ENCODE assay signal across 11 cellular contexts in the genomic region with DNA sequence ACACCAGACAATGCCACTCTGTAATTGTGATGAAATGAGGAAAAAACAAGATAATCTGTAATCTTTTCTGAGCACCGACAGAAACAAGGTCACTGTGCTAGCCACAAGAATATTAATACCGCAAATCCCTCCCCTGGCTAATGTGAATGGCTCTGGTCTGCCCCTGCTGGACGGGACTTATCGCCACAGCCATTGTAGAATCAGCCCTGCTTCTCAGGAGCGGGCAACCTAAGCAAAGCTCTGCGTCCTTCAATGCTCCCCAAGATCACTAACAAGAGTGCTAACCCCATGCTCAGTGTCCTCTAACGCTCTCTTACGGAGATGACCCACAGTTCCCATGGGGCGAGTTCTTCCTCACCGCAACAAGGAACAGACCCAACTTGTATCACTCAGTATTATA. TPM values are rescaled to one million over a fixed set of nuclear protein-coding genes. Genes with fewer than 3 reads are reported as not detected.
DNase-seq lines count a peak whose midpoint lies in the region; ATAC-seq and TF ChIP-seq lines count a peak whose summit lies in the region.
"Had no signal": no experiment of that assay in that cellular context is flagged by ENCODE, and none has a peak within 500 bp of the region (broad histone marks: within the 10 kb centered on the region; RNA-seq: fewer than 3 reads in every experiment).

No MANE protein-coding gene starts in this region.

- H3K18ac ChIP-seq in IMR-90 (ENCODE audit: low read depth, low read length): no peak overlapping the region

- no peak overlapping the region for H2AK9ac ChIP-seq in IMR-90 (replicated peaks; ENCODE audit: low read depth, low read length, poor library complexity)

- H3K79me1 ChIP-seq in IMR-90 (ENCODE audit: low read depth in 1 of 2, low read length in 2 of 2): no peaks in the 10 kb centered on the region

- no peaks in the 10 kb centered on the region for H3K79me2 ChIP-seq in osteoblast (ENCODE audit: insufficient read depth, low read length)

- TF ChIP-seq CTCF in IMR-90 (conservative IDR thresholded peaks at IDR 0.05; ENCODE audit: low read depth, low read length) (peak; percentile 21; the same call in 1 of the 2 replicates), osteoblast (IDR thresholded peaks at IDR 0.05; ENCODE audit: extremely low read depth, low read depth, low read length) (peak; percentile 52)

- CTCF ChIA-PET in IMR-90 (lab: Yijun Ruan, JAX): interaction anchor here (0.6 kb wide), 1 partner anchor 227 kb away, joined by 3 read pairs; no protein-coding TSS in a partner anchor

- no peaks in the 10 kb centered on the region for H4K20me1 ChIP-seq in IMR-90 (ENCODE audit: insufficient read depth, low read length)
- H4K20me1 ChIP-seq in osteoblast (ENCODE audit: insufficient read depth, low read length): no peaks in the 10 kb centered on the region

- H3K56ac ChIP-seq in IMR-90 (ENCODE audit: extremely low read depth, insufficient read depth, low read length): no peak overlapping the region

- H2AFZ ChIP-seq in IMR-90 (replicated peaks; ENCODE audit: low read length, poor library complexity): no peak overlapping the region
- H2AFZ ChIP-seq in osteoblast (ENCODE audit: low read length): no peak overlapping the region

- no CpG with 5 or more reads among the region's 10 CpGs for WGBS in IMR-90 (ENCODE audit: extremely low coverage in 2 of 2, insufficient read length in 1 of 2), 2 experiments

- TF ChIP-seq POLR2A in IMR-90 (IDR thresholded peaks at IDR 0.05; ENCODE audit: low read depth, low read length): no peak

- no peak overlapping the region for H3K23ac ChIP-seq in IMR-90 (ENCODE audit: low read depth, low read length)

- no peak overlapping the region for H2AK5ac ChIP-seq in IMR-90 (ENCODE audit: low read depth, low read length)

- H3K36me3 ChIP-seq in IMR-90 (ENCODE audit: control insufficient read depth, insufficient read depth, low read length): no peaks in the 10 kb centered on the region
- H3K36me3 ChIP-seq in osteoblast (ENCODE audit: insufficient read depth, low read length): no peaks in the 10 kb centered on the region

- no peak overlapping the region for H4K8ac ChIP-seq in IMR-90 (ENCODE audit: low read depth in 2 of 2, low read length in 2 of 2)

- no peaks in the 10 kb centered on the region; the same call in 1 of the 2 replicates for H3K9me3 ChIP-seq in IMR-90 (ENCODE audit: control insufficient read depth, insufficient read depth, low read length)
- no peaks in the 10 kb centered on the region for H3K9me3 ChIP-seq in osteoblast (ENCODE audit: low read depth, low read length)

- DNase-seq in NOMO-1 treated with DMSO at 0.1 percent for 48 hours (lab: John Stamatoyannopoulos, UW; ENCODE audit: unreplicated experiment): peak; percentile 9
- DNase-seq in NOMO-1 (lab: John Stamatoyannopoulos, UW; ENCODE audit: unreplicated experiment in 2 of 2): no peak
- no peak for DNase-seq in IMR-90
- peak; percentile 28 for DNase-seq in cerebellar cortex (ENCODE audit: low spot score)
- no peak for DNase-seq in osteoblast (ENCODE audit: insufficient read length, low spot score, missing footprints)
- no peak for DNase-seq in activated CD4-positive, alpha-beta T cell treated with anti-CD3 and anti-CD28 coated beads for 1 hour
- DNase-seq in NCI-H1105 treated with DMSO at 0.1 percent for 48 hours (lab: John Stamatoyannopoulos, UW): no peak
- DNase-seq: activated T-cell treated with anti-CD3 and anti-CD28 coated beads, Interleukin-2, amount 50 U/mL, for 4 hours; C1 segment of cervical spinal cord; naive B cell had no signal

- intact Hi-C loops in IMR-90 (cut with micrococcal nuclease): no loop called here

- ATAC-seq in IMR-90 (ENCODE audit: low read depth) (no peak), GM21526 (IDR thresholded peaks at IDR 0.05; ENCODE audit: low FRiP score, unreplicated experiment) (no peak)
- ATAC-seq: activated T-cell treated with anti-CD3 and anti-CD28 coated beads, Interleukin-2, amount 50 U/mL, for 4 hours had no signal

- no peak overlapping the region for H4K91ac ChIP-seq in IMR-90 (ENCODE audit: insufficient read depth, low read depth, low read length)

- H2BK120ac ChIP-seq in IMR-90 (ENCODE audit: low read depth, low read length): no peak overlapping the region

- H3K14ac ChIP-seq in IMR-90 (replicated peaks; ENCODE audit: low read depth, low read length): no peak overlapping the region

- H3K4me2 ChIP-seq in IMR-90 (ENCODE audit: low read depth, low read length) (no peak overlapping the region), osteoblast (ENCODE audit: insufficient read depth, low read length) (no peak overlapping the region)

- no peaks in the 10 kb centered on the region for H3K4me1 ChIP-seq in IMR-90 (ENCODE audit: control insufficient read depth, insufficient read depth, low read length)
- H3K4me1 ChIP-seq in osteoblast (ENCODE audit: insufficient read depth, low read length): no peaks in the 10 kb centered on the region

- in situ Hi-C loops in IMR-90 (cut with MboI; ENCODE audit: low sequenced_read_pairs): no loop called here

- no TSS peak for BruUV-seq in IMR-90 (replicated peaks; lab: Mats Ljungman, UMichigan)

- H3K4ac ChIP-seq in IMR-90 (ENCODE audit: low read depth, low read length): no peak overlapping the region

- H3K27ac ChIP-seq in IMR-90 (ENCODE audit: insufficient read depth, low read length) (no peak overlapping the region), osteoblast (ENCODE audit: low read depth, low read length) (no peak overlapping the region)

- no peaks in the 10 kb centered on the region for H3K9me1 ChIP-seq in IMR-90 (ENCODE audit: insufficient read depth, low read length)

- TF ChIP-seq RAD21 in IMR-90 (IDR thresholded peaks at IDR 0.05; ENCODE audit: low read length): peak; percentile 16; the same call in 1 of the 2 replicates

- no peak overlapping the region for H2BK20ac ChIP-seq in IMR-90 (ENCODE audit: low read depth, low read length)

- dilution Hi-C loops in IMR-90 (cut with HindIII; ENCODE audit: low sequenced_read_pairs, unreplicated experiment): no loop called here

- H2BK5ac ChIP-seq in IMR-90 (ENCODE audit: low read depth, low read length, poor library complexity, severe bottlenecking): no peak overlapping the region

- POLR2A ChIA-PET in IMR-90 (lab: Charles Lee; ENCODE audit: unreplicated experiment): no interaction called here

- H3K4me3 ChIP-seq in IMR-90 (ENCODE audit: insufficient read depth, low read depth, low read length): no peak overlapping the region
- H3K4me3 ChIP-seq in osteoblast (ENCODE audit: insufficient read depth, low read length): no peak overlapping the region

- H2BK15ac ChIP-seq in IMR-90 (ENCODE audit: low read depth, low read length): no peak overlapping the region

- no peak overlapping the region for H3K9ac ChIP-seq in IMR-90 (ENCODE audit: low read depth, low read length)

- H4K5ac ChIP-seq in IMR-90 (ENCODE audit: low read depth, low read length): no peak overlapping the region

- H3K27me3 ChIP-seq in IMR-90 (ENCODE audit: control insufficient read depth, insufficient read depth, low read length) (peaks cover 7% of the 10 kb centered on the region), osteoblast (ENCODE audit: insufficient read depth, low read length) (peaks cover 29% of the 10 kb centered on the region)

TF ChIP-seq in IMR-90, 13 proteins besides CTCF, POLR2A, EP300 and RAD21:
- TF ChIP-seq SMC3 (IDR thresholded peaks at IDR 0.05; ENCODE audit: low read depth, low read length) (no peak), MXI1 (IDR thresholded peaks at IDR 0.05; ENCODE audit: borderline replicate concordance, low read depth, low read length) (no peak), CHD1 (IDR thresholded peaks at IDR 0.05; ENCODE audit: low read depth, low read length) (no peak), MAZ (IDR thresholded peaks at IDR 0.05; ENCODE audit: borderline replicate concordance, low read depth, low read length) (no peak), BHLHE40 (IDR thresholded peaks at IDR 0.05; ENCODE audit: low read depth, low read length) (no peak), FOS (IDR thresholded peaks at IDR 0.05; ENCODE audit: low read depth, low read length) (no peak)
- TF ChIP-seq, protein P1, sequence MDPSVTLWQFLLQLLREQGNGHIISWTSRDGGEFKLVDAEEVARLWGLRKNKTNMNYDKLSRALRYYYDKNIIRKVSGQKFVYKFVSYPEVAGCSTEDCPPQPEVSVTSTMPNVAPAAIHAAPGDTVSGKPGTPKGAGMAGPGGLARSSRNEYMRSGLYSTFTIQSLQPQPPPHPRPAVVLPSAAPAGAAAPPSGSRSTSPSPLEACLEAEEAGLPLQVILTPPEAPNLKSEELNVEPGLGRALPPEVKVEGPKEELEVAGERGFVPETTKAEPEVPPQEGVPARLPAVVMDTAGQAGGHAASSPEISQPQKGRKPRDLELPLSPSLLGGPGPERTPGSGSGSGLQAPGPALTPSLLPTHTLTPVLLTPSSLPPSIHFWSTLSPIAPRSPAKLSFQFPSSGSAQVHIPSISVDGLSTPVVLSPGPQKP (IDR thresholded peaks at IDR 0.05; ENCODE audit: borderline replicate concordance, low read depth, low read length): no peak

RNA-seq across cellular contexts. Expression of a gene that starts 42.7 kb away (rescaled TPM):
- not detected in 2 replicates for total RNA-seq in IMR-90 (2012; rRNA removed)
- polyA plus RNA-seq in IMR-90 (2012; rRNA removed): not detected in 2 replicates
- polyA plus RNA-seq in IMR-90 (2012; cell fraction: cytosol; rRNA removed): not detected in 2 replicates
- not detected in 2 replicates for polyA plus RNA-seq in IMR-90 (2012; cell fraction: nucleus; rRNA removed; ENCODE audit: low replicate concordance)
- total RNA-seq in osteoblast: not detected in 2 replicates
- total RNA-seq: activated T-cell treated with anti-CD3 and anti-CD28 coated beads, Interleukin-2, amount 50 U/mL, for 4 hours had no signal

RNA-seq across cellular contexts. Expression of a gene that starts 48.2 kb away (rescaled TPM):
- not detected in 2 replicates for total RNA-seq in IMR-90 (2012; rRNA removed)
- polyA plus RNA-seq in IMR-90 (2012; rRNA removed): not detected in 2 replicates
- polyA plus RNA-seq in IMR-90 (2012; cell fraction: cytosol; rRNA removed): not detected in 2 replicates
- polyA plus RNA-seq in IMR-90 (2012; cell fraction: nucleus; rRNA removed; ENCODE audit: low replicate concordance): 0.02 and 0.09 TPM in 2 replicates
- total RNA-seq in osteoblast: not detected in 2 replicates

RNA-seq across cellular contexts. Expression of a gene that starts 59.1 kb away (rescaled TPM):
- total RNA-seq in IMR-90 (2012; rRNA removed) (not detected in 2 replicates), osteoblast (not detected in 2 replicates)
- not detected in 2 replicates for polyA plus RNA-seq in IMR-90 (2012; rRNA removed)
- polyA plus RNA-seq in IMR-90 (2012; cell fraction: cytosol; rRNA removed): not detected in 2 replicates
- polyA plus RNA-seq in IMR-90 (2012; cell fraction: nucleus; rRNA removed; ENCODE audit: low replicate concordance): not detected in 2 replicates
- total RNA-seq: activated T-cell treated with anti-CD3 and anti-CD28 coated beads, Interleukin-2, amount 50 U/mL, for 4 hours had no signal

Comparison
In these comparisons a context has a peak if more than half of its experiments do, and no peak if none do; other contexts are left out.
1. DNase-seq: peak in NOMO-1 treated with DMSO at 0.1 percent for 48 hours (single experiment) and cerebellar cortex (single experiment); none in NOMO-1 (0 of 2), IMR-90 (single experiment), osteoblast (single experiment), activated CD4-positive, alpha-beta T cell treated with anti-CD3 and anti-CD28 coated beads for 1 hour (single experiment) and NCI-H1105 treated with DMSO at 0.1 percent for 48 hours (single experiment).